Comparison of ENCODE assay signal across 18 cellular contexts in genomic region chr6:167494698-167495435, GRCh38.
DNase-seq lines count a peak whose midpoint lies in the region; ATAC-seq, FAIRE-seq and TF ChIP-seq lines count a peak whose summit lies in the region.
"Had no signal": no experiment of that assay in that cellular context is flagged by ENCODE, and none has a peak within 500 bp of the region (broad histone marks: within the 10 kb centered on the region; RNA-seq: fewer than 3 reads in every experiment).

No MANE protein-coding gene starts in this region.

- H3K4me1 Mint-ChIP-seq in activated CD4-positive, alpha-beta T cell treated with anti-CD3 and anti-CD28 coated beads for 36 hours, result no peaks in the 10 kb centered on the region
- H3K4me1 Mint-ChIP-seq: B cell had no signal

- H3K9me3 ChIP-seq in BLaER1 treated with 17β-estradiol and CSF1 and Interleukin-3, amounts not matched to agents 10 nM and 100 nM (replicated peaks in 1 of 11), result peaks cover 7 to 22% (median 13%) of the 10 kb centered on the region in 11 experiments; a peak in 19 of 22 replicates
- H3K9me3 ChIP-seq in GM12878 (replicated peaks; ENCODE audit: control insufficient read depth, insufficient read depth, low read length) (no peaks in the 10 kb centered on the region), right lobe of liver (no peaks in the 10 kb centered on the region), trophoblast cell (ENCODE audit: insufficient read depth, low read depth, low read length) (peaks cover 5% of the 10 kb centered on the region)
- H3K9me3 ChIP-seq: Caco-2 had no signal

- H2BK12ac ChIP-seq in trophoblast cell (ENCODE audit: low read length), result no peak overlapping the region

- SMC1A ChIA-PET in GM12878 (lab: Charles Lee; ENCODE audit: uncharacterized antibody, unreplicated experiment), result no interaction called here

- H3K27me3 ChIP-seq in BLaER1 treated with 17β-estradiol and CSF1 and Interleukin-3, amounts not matched to agents 10 nM and 100 nM, result peaks cover 0 to 12% (median 0%) of the 10 kb centered on the region in 11 experiments; a peak in 3 of 22 replicates
- H3K27me3 ChIP-seq in GM12878 (replicated peaks in 1 of 2; ENCODE audit: control insufficient read depth in 2 of 2, insufficient read depth in 2 of 2, low read length in 1 of 2) (no peaks in the 10 kb centered on the region; a peak in 3 of 4 replicates), right lobe of liver (no peaks in the 10 kb centered on the region), trophoblast cell (ENCODE audit: insufficient read depth, low read length) (no peaks in the 10 kb centered on the region)

- TF ChIP-seq CTCF in GM12878 (IDR thresholded peaks at IDR 0.05 in 2 of 3, conservative IDR thresholded peaks at IDR 0.05 in 1 of 3; ENCODE audit: control insufficient read depth in 2 of 3, extremely low read depth in 1 of 3, insufficient read depth in 1 of 3, low read depth in 3 of 3, low read length in 3 of 3), result no peak
- TF ChIP-seq CTCF in right lobe of liver (IDR thresholded peaks at IDR 0.05), result no peak

- H2BK5ac ChIP-seq in trophoblast cell (ENCODE audit: low read depth, low read length, poor library complexity), result no peak overlapping the region

- no peaks in the 10 kb centered on the region for H3K79me1 ChIP-seq in trophoblast cell (ENCODE audit: low read length)

- H3K14ac ChIP-seq in trophoblast cell (ENCODE audit: low read length), result no peak overlapping the region

- TF ChIP-seq EP300 in GM12878 (IDR thresholded peaks at IDR 0.05; ENCODE audit: borderline replicate concordance in 1 of 2, control insufficient read depth in 1 of 2, low read depth in 2 of 2, low read length in 2 of 2), result no peak

- intact Hi-C loops in GM12878 (cut with micrococcal nuclease; ENCODE audit: unreplicated experiment), result no loop called here
- intact Hi-C loops in right lobe of liver (cut with DNase I), result no loop called here
- intact Hi-C loops in activated CD4-positive, alpha-beta T cell treated with anti-CD3 and anti-CD28 coated beads for 36 hours (cut with DNase I, micrococcal nuclease), result no loop called here

- H4K91ac ChIP-seq in trophoblast cell (ENCODE audit: low read depth, low read length), result no peak overlapping the region

- BruUV-seq in GM12878 (replicated peaks; lab: Mats Ljungman, UMichigan), result no TSS peak

- no peaks in the 10 kb centered on the region for H4K20me1 ChIP-seq in BLaER1 treated with 17β-estradiol and CSF1 and Interleukin-3, amounts not matched to agents 10 nM and 100 nM
- no peaks in the 10 kb centered on the region for H4K20me1 ChIP-seq in GM12878 (ENCODE audit: control insufficient read depth, insufficient read depth)

- in situ Hi-C loops in GM12878 (cut with MboI), result no loop called here

- peak overlapping the region in 10 of 11 experiments; percentile 12 to 83 (median 79); a peak in 17 of 22 replicates for H3K4me2 ChIP-seq in BLaER1 treated with 17β-estradiol and CSF1 and Interleukin-3, amounts not matched to agents 10 nM and 100 nM
- H3K4me2 ChIP-seq in GM12878 (ENCODE audit: control insufficient read depth, insufficient read depth) (no peak overlapping the region), trophoblast cell (ENCODE audit: low read length) (no peak overlapping the region)

- H3K4ac ChIP-seq in trophoblast cell (ENCODE audit: low read depth, low read length), result no peak overlapping the region

- H2BK120ac ChIP-seq in trophoblast cell (ENCODE audit: insufficient read depth, low read length, poor library complexity), result no peak overlapping the region

- H3K4me3 Mint-ChIP-seq in activated CD4-positive, alpha-beta T cell treated with anti-CD3 and anti-CD28 coated beads for 36 hours, result no peak overlapping the region
- H3K4me3 Mint-ChIP-seq: B cell; CD4-positive, alpha-beta T cell had no signal

- CTCF ChIA-PET in GM12878 (lab: Yijun Ruan, JAX), result interaction anchor here (0.6 kb wide), 1 partner anchor 530 kb away, joined by 3 read pairs; no protein-coding TSS in a partner anchor
- CTCF ChIA-PET in activated CD4-positive, alpha-beta T cell treated with anti-CD3 and anti-CD28 coated beads for 36 hours (lab: Charles Lee), result interaction anchor here (0.6 kb wide), 1 partner anchor 17 kb away, joined by 3 read pairs; no protein-coding TSS in a partner anchor

- TF ChIP-seq RAD21 in GM12878 (IDR thresholded peaks at IDR 0.05; ENCODE audit: insufficient read depth, low read depth, low read length), result no peak

- H3K18ac ChIP-seq in trophoblast cell (ENCODE audit: low read length), result no peak overlapping the region

- H3K79me2 ChIP-seq in GM12878 (ENCODE audit: control insufficient read depth, insufficient read depth, low read length) (no peaks in the 10 kb centered on the region), trophoblast cell (ENCODE audit: control insufficient read depth, insufficient read depth, low read length, poor library complexity) (no peaks in the 10 kb centered on the region)

- 0 out of 22 replicates have a peak, but pooled peaks cover 0 to 3% (median 0%) of the 10 kb centered on the region in 11 experiments for H3K36me3 ChIP-seq in BLaER1 treated with 17β-estradiol and CSF1 and Interleukin-3, amounts not matched to agents 10 nM and 100 nM
- no peaks in the 10 kb centered on the region for H3K36me3 ChIP-seq in GM12878 (ENCODE audit: control insufficient read depth in 2 of 2, insufficient read depth in 2 of 2, low read length in 1 of 2)
- no peaks in the 10 kb centered on the region for H3K36me3 ChIP-seq in right lobe of liver
- no peaks in the 10 kb centered on the region for H3K36me3 ChIP-seq in trophoblast cell (ENCODE audit: control insufficient read depth in 1 of 2, insufficient read depth in 2 of 2, low read length in 2 of 2)

- H3K36me3 Mint-ChIP-seq in activated CD4-positive, alpha-beta T cell treated with anti-CD3 and anti-CD28 coated beads for 36 hours (ENCODE audit: low read depth), result no peaks in the 10 kb centered on the region

- no peak overlapping the region for H4K12ac ChIP-seq in trophoblast cell (ENCODE audit: low read depth, low read length)

- H3K9ac ChIP-seq in BLaER1 treated with 17β-estradiol and CSF1 and Interleukin-3, amounts not matched to agents 10 nM and 100 nM, result no peak overlapping the region
- H3K9ac ChIP-seq in GM12878 (ENCODE audit: control insufficient read depth, insufficient read depth, low read length) (no peak overlapping the region), trophoblast cell (ENCODE audit: low read length) (peak overlapping the region; percentile 25)
- H3K9ac ChIP-seq: GM23248 had no signal

- no peak overlapping the region for H2AK5ac ChIP-seq in trophoblast cell (ENCODE audit: low read length)

- 46% methylated on average over 23 of the region's 23 CpGs for WGBS in GM12878 (ENCODE audit: insufficient coverage, insufficient replicate concordance, low lambda C conversion rate, missing lambda C conversion rate)
- WGBS in right lobe of liver (ENCODE audit: insufficient coverage, low coverage, low lambda C conversion rate, missing lambda C conversion rate), result 79% methylated on average over 16 of the region's 23 CpGs
- 94% methylated on average over 6 of the region's 23 CpGs for WGBS in trophoblast cell (ENCODE audit: extremely low coverage, insufficient coverage, insufficient read length)

- no peak overlapping the region for H3K4me3 ChIP-seq in BLaER1 treated with 17β-estradiol and CSF1 and Interleukin-3, amounts not matched to agents 10 nM and 100 nM
- H3K4me3 ChIP-seq in GM12878, result no peak overlapping the region
- peak overlapping the region in 1 of 3 donors; percentile 62 for H3K4me3 ChIP-seq in right lobe of liver
- H3K4me3 ChIP-seq in trophoblast cell (ENCODE audit: low read depth, low read length), result peak overlapping the region; percentile 33
- H3K4me3 ChIP-seq: GM23248 had no signal

- POLR2A ChIA-PET in GM12878 (lab: Charles Lee), result no interaction called here
- POLR2A ChIA-PET in activated CD4-positive, alpha-beta T cell treated with anti-CD3 and anti-CD28 coated beads for 36 hours (lab: Charles Lee), result no interaction called here

- H3K4me1 ChIP-seq in BLaER1 treated with 17β-estradiol and CSF1 and Interleukin-3, amounts not matched to agents 10 nM and 100 nM, result peaks cover 22 to 52% (median 44%) of the 10 kb centered on the region in 10 experiments
- H3K4me1 ChIP-seq in GM12878 (ENCODE audit: control insufficient read depth, insufficient read depth, low read length), result no peaks in the 10 kb centered on the region
- H3K4me1 ChIP-seq in right lobe of liver, result peaks cover 0 to 55% (median 16%) of the 10 kb centered on the region in 4 donors
- H3K4me1 ChIP-seq in trophoblast cell (ENCODE audit: control insufficient read depth in 1 of 2, insufficient read depth in 2 of 2, low read length in 2 of 2), result no peaks in the 10 kb centered on the region

- H3K9me3 Mint-ChIP-seq in activated CD4-positive, alpha-beta T cell treated with anti-CD3 and anti-CD28 coated beads for 36 hours (ENCODE audit: low read depth), result no peaks in the 10 kb centered on the region
- H3K9me3 Mint-ChIP-seq: CD4-positive, alpha-beta T cell had no signal

- H4K8ac ChIP-seq in trophoblast cell (ENCODE audit: low read depth, low read length), result no peak overlapping the region

- DNase-seq in GM12878 (ENCODE audit: low read depth, low spot score) (no peak), right lobe of liver (no peak), trophoblast cell (no peak)
- DNase-seq in activated CD4-positive, alpha-beta T cell treated with anti-CD3 and anti-CD28 coated beads for 36 hours, result no peak
- DNase-seq: Caco-2; CD4-positive, alpha-beta T cell; GM23248; Karpas-422; NCI-H1436; NCI-H1930; NCI-H226 had no signal

- FAIRE-seq in GM12878 (lab: Jason Lieb, UNC), result no peak
- FAIRE-seq: G401.6 had no signal

- no peak overlapping the region for H3K27ac ChIP-seq in BLaER1 treated with 17β-estradiol and CSF1 and Interleukin-3, amounts not matched to agents 10 nM and 100 nM
- H3K27ac ChIP-seq in GM12878 (ENCODE audit: control insufficient read depth, insufficient read depth) (no peak overlapping the region), right lobe of liver (peak overlapping the region in 2 of 3 donors; percentile 91 to 93), trophoblast cell (ENCODE audit: low read depth, low read length) (no peak overlapping the region)
- H3K27ac ChIP-seq: GM23248 had no signal

- peak overlapping the region; percentile 76 for H3K23ac ChIP-seq in trophoblast cell (ENCODE audit: low read length)

- H2AFZ ChIP-seq in GM12878 (ENCODE audit: control insufficient read depth, low read depth, low read length) (no peak overlapping the region), trophoblast cell (ENCODE audit: insufficient read depth, low read length, poor library complexity) (no peak overlapping the region)
- H2AFZ ChIP-seq: GM23248 had no signal

- no peak overlapping the region for H3K27ac Mint-ChIP-seq in activated CD4-positive, alpha-beta T cell treated with anti-CD3 and anti-CD28 coated beads for 36 hours
- H3K27ac Mint-ChIP-seq: B cell; CD4-positive, alpha-beta T cell had no signal

- TF ChIP-seq POLR2A in GM12878 (IDR thresholded peaks at IDR 0.05; ENCODE audit: low read depth, low read length) (no peak), right lobe of liver (IDR thresholded peaks at IDR 0.05) (no peak)

- RAD21 ChIA-PET in GM12878 (lab: Charles Lee; ENCODE audit: unreplicated experiment), result no interaction called here

- ATAC-seq in GM12878, result no peak
- peak in 1 of 4 donors; percentile 37 for ATAC-seq in right lobe of liver
- no peak for ATAC-seq in activated CD4-positive, alpha-beta T cell treated with anti-CD3 and anti-CD28 coated beads for 36 hours
- ATAC-seq in HG02973 (IDR thresholded peaks at IDR 0.05; ENCODE audit: unreplicated experiment), result no peak
- no peak for ATAC-seq in GM19452 (IDR thresholded peaks at IDR 0.05; ENCODE audit: unreplicated experiment)
- no peak for ATAC-seq in HG03280 (IDR thresholded peaks at IDR 0.05; ENCODE audit: unreplicated experiment)
- ATAC-seq: HCT116 had no signal

- peaks cover 24% of the 10 kb centered on the region for H3K27me3 Mint-ChIP-seq in activated CD4-positive, alpha-beta T cell treated with anti-CD3 and anti-CD28 coated beads for 36 hours

Comparison
In these comparisons a context has a peak if more than half of its experiments do, and no peak if none do; other contexts are left out.
1. H3K27ac ChIP-seq: peak in right lobe of liver (2 of 3); none in BLaER1 treated with 17β-estradiol and CSF1 and Interleukin-3, amounts not matched to agents 10 nM and 100 nM (0 of 11), GM12878 (single experiment) and trophoblast cell (single experiment).
2. H3K4me2 ChIP-seq: peak in BLaER1 treated with 17β-estradiol and CSF1 and Interleukin-3, amounts not matched to agents 10 nM and 100 nM (10 of 11); none in GM12878 (single experiment) and trophoblast cell (single experiment).